8 cellular contexts compared by ENCODE assay signal in genomic region chr6:117483004-117483644, GRCh38. TPM values are rescaled to one million over a fixed set of nuclear protein-coding genes. Genes with fewer than 3 reads are reported as not detected.
DNase-seq lines count a peak whose midpoint lies in the region; ATAC-seq and TF ChIP-seq lines count a peak whose summit lies in the region.

No MANE protein-coding gene starts in this region.

- peaks cover 52% of the 10 kb centered on the region for H3K79me2 ChIP-seq in mammary epithelial cell (ENCODE audit: insufficient read depth, low read length)

- peak; percentile 24 for DNase-seq in Ammon's horn (ENCODE audit: low spot score)
- DNase-seq in HK-2 (ENCODE audit: unreplicated experiment): peak; percentile 66
- DNase-seq in SHP77 (lab: John Stamatoyannopoulos, UW): peak; percentile 41 to 53
- DNase-seq in mammary epithelial cell: peak; percentile 57
- peak; percentile 36 for DNase-seq in inferior parietal cortex (ENCODE audit: extremely low spot score)
- no peak for DNase-seq in NCI-H128 (lab: John Stamatoyannopoulos, UW; ENCODE audit: unreplicated experiment)

- H3K4me3 ChIP-seq in mammary epithelial cell (replicated peaks in 1 of 3; ENCODE audit: insufficient read depth in 1 of 3, low read depth in 2 of 3, low read length in 3 of 3) (peak overlapping the region; percentile 81 to 91 (median 83)), skeletal muscle satellite cell (ENCODE audit: low read length) (peak overlapping the region; percentile 92)

- H3K27me3 ChIP-seq in mammary epithelial cell (ENCODE audit: insufficient read depth, low read length) (no peaks in the 10 kb centered on the region), skeletal muscle satellite cell (ENCODE audit: control insufficient read depth, insufficient read depth, low read length) (no peaks in the 10 kb centered on the region)

- no TSS peak for BruUV-seq in mammary epithelial cell (replicated peaks; lab: Mats Ljungman, UMichigan)

- dilution Hi-C loops in mammary epithelial cell (cut with HindIII; ENCODE audit: low sequenced_read_pairs): no loop called here

- ATAC-seq in GM18498 (IDR thresholded peaks at IDR 0.05; ENCODE audit: unreplicated experiment): peak; percentile 22

- H4K20me1 ChIP-seq in mammary epithelial cell (ENCODE audit: insufficient read depth, low read length): no peaks in the 10 kb centered on the region

- 1% methylated on average over 5 of the region's 46 CpGs for WGBS in mammary epithelial cell (ENCODE audit: low coverage, missing lambda C conversion rate)

- H3K9me3 ChIP-seq in mammary epithelial cell (replicated peaks; ENCODE audit: insufficient read depth, low read length): peaks cover 6% of the 10 kb centered on the region
- peaks cover 4% of the 10 kb centered on the region for H3K9me3 ChIP-seq in skeletal muscle satellite cell (replicated peaks; ENCODE audit: low read length)

- CTCF ChIA-PET in mammary epithelial cell (lab: Charles Lee; ENCODE audit: low non-redundant PET): interaction anchor here (0.6 kb wide), 1 partner anchor 13 kb away, joined by 3 read pairs; no protein-coding TSS in a partner anchor

- H3K27ac ChIP-seq in mammary epithelial cell (ENCODE audit: insufficient read depth, low read depth, low read length): peak overlapping the region; percentile 79

- H3K4me1 ChIP-seq in mammary epithelial cell (ENCODE audit: insufficient read depth, low read length) (peaks cover 27% of the 10 kb centered on the region), skeletal muscle satellite cell (ENCODE audit: control insufficient read depth, insufficient read depth, low read length) (peaks cover 29% of the 10 kb centered on the region)

- peak overlapping the region; percentile 82 for H2AFZ ChIP-seq in mammary epithelial cell (ENCODE audit: low read depth, low read length)

- H3K4me2 ChIP-seq in mammary epithelial cell (ENCODE audit: insufficient read depth, low read depth, low read length) (peak overlapping the region; percentile 93), skeletal muscle satellite cell (ENCODE audit: low read length) (peak overlapping the region; percentile 87)

- peak overlapping the region; percentile 87 for H3K9ac ChIP-seq in mammary epithelial cell (ENCODE audit: insufficient read depth, low read length)
- peak overlapping the region; percentile 97 for H3K9ac ChIP-seq in skeletal muscle satellite cell (ENCODE audit: low read depth, low read length)

- H3K36me3 ChIP-seq in mammary epithelial cell (ENCODE audit: insufficient read depth, low read length): peaks cover 4% of the 10 kb centered on the region
- H3K36me3 ChIP-seq in skeletal muscle satellite cell (ENCODE audit: insufficient read depth, low read length): peaks cover 20% of the 10 kb centered on the region

- intact Hi-C loops in mammary epithelial cell (cut with micrococcal nuclease): loop anchor here (1.0 to 2.0 kb wide), 5 partner anchors 9 to 120 kb away; partner anchors contain the start of gene GOPC

- in situ Hi-C loops in mammary epithelial cell (cut with MboI; ENCODE audit: low sequenced_read_pairs in 2 of 2): no loop called here

- no peak for TF ChIP-seq CTCF in mammary epithelial cell (conservative IDR thresholded peaks at IDR 0.05 in 1 of 2, IDR thresholded peaks at IDR 0.05 in 1 of 2; ENCODE audit: extremely low read depth in 1 of 2, insufficient read depth in 1 of 2, low read depth in 1 of 2, low read length in 2 of 2)

RNA-seq across cellular contexts. Expression of gene DCBLD1, which starts 0.7 kb away (rescaled TPM):
- total RNA-seq in mammary epithelial cell: 10 to 100 TPM; 34.6 to 84.0 TPM
- 30.9 TPM for polyA plus RNA-seq in mammary epithelial cell
- 37.9 TPM for polyA minus RNA-seq in mammary epithelial cell
- 24.2 and 30.2 TPM in 2 replicates for total RNA-seq in skeletal muscle satellite cell (2012; rRNA removed)

RNA-seq across cellular contexts. Expression of gene ROS1, which starts 57.4 kb away (rescaled TPM):
- 1 to 10 TPM; 1.5 to 5.2 TPM for total RNA-seq in mammary epithelial cell
- polyA plus RNA-seq in mammary epithelial cell: 6.9 TPM
- 10.9 TPM for polyA minus RNA-seq in mammary epithelial cell
- total RNA-seq in skeletal muscle satellite cell (2012; rRNA removed): 2.0 and 4.3 TPM in 2 replicates
